Comparison of ENCODE assay signal across 23 cellular contexts in genomic region chr13:109485136-109485794, GRCh38.
"Had no signal": no experiment of that assay in that cellular context is flagged by ENCODE, and none has a peak within 500 bp of the region (broad histone marks: within the 10 kb centered on the region; RNA-seq: fewer than 3 reads in every experiment).

No MANE protein-coding gene starts in this region.

- H3K9me3 Mint-ChIP-seq: T-cell had no signal

- H3K4me2 ChIP-seq: SK-N-SH had no signal

- ATAC-seq: Panc1, T-cell had no signal

- H3K27me3 Mint-ChIP-seq: T-cell had no signal

- H3K4me3 Mint-ChIP-seq: T-cell had no signal

- H3K27ac ChIP-seq: RWPE1 had no signal

- H3K9me2 ChIP-seq: SK-N-SH had no signal

- H3K36me3 Mint-ChIP-seq: T-cell had no signal

- H3K27ac Mint-ChIP-seq: T-cell had no signal

- DNase-seq: IMR-90, Karpas-422, KG1, MV-4-11, NCI-H1048, NCI-H1105, NCI-H1417, NCI-H1436 treated with DMSO at 0.1 percent for 48 hours, NCI-H1694, NCI-H187 treated with DMSO at 0.1 percent for 48 hours, NCI-H2029 treated with DMSO at 0.1 percent for 48 hours, NCI-H2171 treated with DMSO at 0.1 percent for 48 hours, NCI-H345, NCI-H446 treated with DMSO at 0.1 percent for 48 hours, NCI-H510A treated with DMSO at 0.1 percent for 48 hours, NCI-H526, NCI-H82, SHP77, SK-N-SH, SW 1271, T-cell had no signal
